Comparison of ENCODE assay signal across 1 cellular context in genomic region chr12:118376089-118377004, GRCh38.
TF ChIP-seq lines count a peak whose summit lies in the region.

Gene SUDS3, plus strand, starts transcription at chr12:118376555. Its CDS starts 137 bp downstream, at chr12:118376692.

TF ChIP-seq in A549, 52 proteins besides CTCF, POLR2A, EP300 and RAD21 (continued from another document):
- TF ChIP-seq POLR2AphosphoS2 (conservative IDR thresholded peaks at IDR 0.05; ENCODE audit: low read length) = no peak
- no peak for TF ChIP-seq FOSB (CRISPR knock-in tag; IDR thresholded peaks at IDR 0.05)
- no peak for TF ChIP-seq HES2 (IDR thresholded peaks at IDR 0.05)
- TF ChIP-seq PHF8 (IDR thresholded peaks at IDR 0.05; ENCODE audit: borderline replicate concordance, low read depth) = peak; percentile 83
- TF ChIP-seq HOXB13 (CRISPR knock-in tag; IDR thresholded peaks at IDR 0.05; ENCODE audit: low read depth) = no peak
- no peak for TF ChIP-seq CBX2 (IDR thresholded peaks at IDR 0.05; ENCODE audit: borderline replicate concordance, low read depth)
- no peak for TF ChIP-seq HDAC2 (IDR thresholded peaks at IDR 0.05)
- no peak for TF ChIP-seq SREBF2 (IDR thresholded peaks at IDR 0.05)
- no peak for TF ChIP-seq BCL3 (IDR thresholded peaks at IDR 0.05)
